ENCODE assay signal across 10 cellular contexts in genomic region chr4:154417358-154417673, GRCh38.
DNase-seq lines count a peak whose midpoint lies in the region; ATAC-seq, FAIRE-seq and TF ChIP-seq lines count a peak whose summit lies in the region.
"Had no signal": no experiment of that assay in that cellular context is flagged by ENCODE, and none has a peak within 500 bp of the region (broad histone marks: within the 10 kb centered on the region; RNA-seq: fewer than 3 reads in every experiment).

No MANE protein-coding gene starts in this region.

- no peaks in the 10 kb centered on the region for H3K9me3 ChIP-seq in HepG2 (ENCODE audit: low read length)
- H3K9me3 ChIP-seq in right lobe of liver, result no peaks in the 10 kb centered on the region
- H3K9me3 ChIP-seq in muscle layer of colon (ENCODE audit: low read length), result no peaks in the 10 kb centered on the region
- no peaks in the 10 kb centered on the region for H3K9me3 ChIP-seq in uterus

- no peak for FAIRE-seq in HepG2 (lab: Jason Lieb, UNC)

- no peaks in the 10 kb centered on the region for H3K9me3 Mint-ChIP-seq in MCF 10A (ENCODE audit: unreplicated experiment)

- ATAC-seq in HepG2 (no peak), right lobe of liver (no peak), GM19395 (IDR thresholded peaks at IDR 0.05; ENCODE audit: unreplicated experiment) (no peak)

- BruUV-seq in HepG2 (replicated peaks; lab: Mats Ljungman, UMichigan), result no TSS peak
- BruUV-seq in MCF 10A (replicated peaks; lab: Mats Ljungman, UMichigan), result no TSS peak

- H3K79me2 ChIP-seq in HepG2 (ENCODE audit: insufficient read depth, low read length), result no peaks in the 10 kb centered on the region

- DNase-seq in HepG2 (ENCODE audit: low spot score) (no peak), right lobe of liver (no peak), MCF 10A (ENCODE audit: unreplicated experiment) (no peak), uterus (no peak), RKO (ENCODE audit: low spot score) (no peak)
- DNase-seq in activated CD8-positive, alpha-beta memory T cell treated with anti-CD3 and anti-CD28 coated beads, Interleukin-2, amount 50 U/mL, for 48 hours, result no peak
- DNase-seq: AML-193, NCI-H187 treated with DMSO at 0.1 percent for 48 hours had no signal

- TF ChIP-seq POLR2A in HepG2 (IDR thresholded peaks at IDR 0.05; ENCODE audit: insufficient read depth in 1 of 2, low read depth in 2 of 2, low read length in 2 of 2), result no peak
- TF ChIP-seq POLR2A in right lobe of liver (IDR thresholded peaks at IDR 0.05), result no peak
- no peak for TF ChIP-seq POLR2A in uterus (IDR thresholded peaks at IDR 0.05)

- TF ChIP-seq EP300 in HepG2 (IDR thresholded peaks at IDR 0.05; ENCODE audit: low read depth in 2 of 2, low read length in 2 of 2) (no peak), HepG2 (CRISPR knock-in tag; IDR thresholded peaks at IDR 0.05; ENCODE audit: borderline replicate concordance) (no peak)

- peak overlapping the region; percentile 79 for H3K4me3 Mint-ChIP-seq in MCF 10A (ENCODE audit: unreplicated experiment)

- peaks cover 13% of the 10 kb centered on the region for H3K4me1 Mint-ChIP-seq in MCF 10A (ENCODE audit: insufficient read depth, unreplicated experiment)

- peaks cover 12% of the 10 kb centered on the region for H3K4me1 ChIP-seq in HepG2 (ENCODE audit: insufficient read depth, low read length)
- H3K4me1 ChIP-seq in right lobe of liver, result peaks cover 0 to 7% (median 3%) of the 10 kb centered on the region in 4 donors
- H3K4me1 ChIP-seq in muscle layer of colon (ENCODE audit: insufficient read depth, low read length), result peaks cover 27% of the 10 kb centered on the region
- peaks cover 0 to 4% of the 10 kb centered on the region in 2 donors for H3K4me1 ChIP-seq in uterus

- H2AFZ ChIP-seq in HepG2 (ENCODE audit: low read length), result no peak overlapping the region

- WGBS in HepG2 (ENCODE audit: low lambda C conversion rate), result 0% methylated on average over 2 of the region's 2 CpGs
- 30% methylated on average over 2 of the region's 2 CpGs for WGBS in right lobe of liver (ENCODE audit: insufficient coverage, low coverage, low lambda C conversion rate, missing lambda C conversion rate)

- H3K27ac Mint-ChIP-seq in MCF 10A (ENCODE audit: low read depth, unreplicated experiment), result peak overlapping the region; percentile 33

- H3K36me3 ChIP-seq in HepG2 (replicated peaks in 1 of 2; ENCODE audit: control insufficient read depth in 1 of 2, insufficient read depth in 2 of 2, low read length in 2 of 2) (no peaks in the 10 kb centered on the region), right lobe of liver (no peaks in the 10 kb centered on the region), muscle layer of colon (ENCODE audit: insufficient read depth, low read length) (no peaks in the 10 kb centered on the region), uterus (no peaks in the 10 kb centered on the region)

- POLR2A ChIA-PET in HepG2 (lab: Yijun Ruan, JAX), result no interaction called here
- POLR2A ChIA-PET in MCF 10A (lab: Yijun Ruan, JAX), result interaction anchor here (0.6 to 1.1 kb wide), 4 partner anchors 10 to 104 kb away, joined by 3 to 4 read pairs (median 4); no protein-coding TSS in a partner anchor

- no peaks in the 10 kb centered on the region for H4K20me1 ChIP-seq in HepG2 (ENCODE audit: insufficient read depth, low read length)

- no peak for TF ChIP-seq RAD21 in HepG2 (CRISPR knock-in tag; IDR thresholded peaks at IDR 0.05)

- CTCF ChIA-PET in HepG2 (lab: Yijun Ruan, JAX; ENCODE audit: low intra/inter-chr PET ratio, low total read pairs) (no interaction called here), MCF 10A (lab: Yijun Ruan, JAX) (interaction anchor here (0.8 to 1.6 kb wide), 3 partner anchors 15 to 113 kb away, joined by 3 to 6 read pairs (median 3); no protein-coding TSS in a partner anchor)

- no peak for TF ChIP-seq CTCF in HepG2 (CRISPR knock-in tag; IDR thresholded peaks at IDR 0.05)
- no peak for TF ChIP-seq CTCF in right lobe of liver (IDR thresholded peaks at IDR 0.05)
- TF ChIP-seq CTCF in MCF 10A (IDR thresholded peaks at IDR 0.05; ENCODE audit: unreplicated experiment), result no peak
- no peak for TF ChIP-seq CTCF in uterus (IDR thresholded peaks at IDR 0.05)

- in situ Hi-C loops in HepG2 (cut with HindIII; ENCODE audit: extremely low pct_ligation_motif_present, low pct_unique_long_range_greater_than_20kb), result no loop called here

- H3K27ac ChIP-seq in HepG2 (ENCODE audit: extremely low read length, insufficient read depth, low read length) (no peak overlapping the region), right lobe of liver (no peak overlapping the region), muscle layer of colon (ENCODE audit: low read depth, low read length) (peak overlapping the region; percentile 35), uterus (peak overlapping the region; percentile 87 to 91)

- intact Hi-C loops in HepG2 (cut with micrococcal nuclease; ENCODE audit: unreplicated experiment), result loop anchor here (5.0 kb wide), 1 partner anchor 85 kb away; no protein-coding TSS in a partner anchor
- intact Hi-C loops in right lobe of liver (cut with DNase I), result no loop called here
- intact Hi-C loops in MCF 10A (cut with micrococcal nuclease), result loop anchor here (5.0 kb wide), 2 partner anchors 50 to 90 kb away; no protein-coding TSS in a partner anchor
- intact Hi-C loops in uterus (cut with DNase I; ENCODE audit: low total_unique reads), result no loop called here

- peak overlapping the region in 1 of 3 experiments; percentile 67; a peak in 2 of 6 replicates for H3K4me3 ChIP-seq in HepG2 (replicated peaks in 1 of 3; ENCODE audit: insufficient read depth in 1 of 3, low read depth in 2 of 3, low read length in 3 of 3)
- peak overlapping the region in 1 of 3 donors; percentile 45 for H3K4me3 ChIP-seq in right lobe of liver
- peak overlapping the region in 1 of 2 donors; percentile 71 for H3K4me3 ChIP-seq in muscle layer of colon (ENCODE audit: low read depth in 1 of 2, low read length in 2 of 2)
- peak overlapping the region; percentile 42 to 45 for H3K4me3 ChIP-seq in uterus

- H3K4me2 ChIP-seq in HepG2 (ENCODE audit: low read depth, low read length), result peak overlapping the region; percentile 91

- H3K27me3 Mint-ChIP-seq in MCF 10A (ENCODE audit: insufficient read depth, unreplicated experiment), result no peaks in the 10 kb centered on the region

- H3K9ac ChIP-seq in HepG2 (ENCODE audit: insufficient read depth, low read depth, low read length), result no peak overlapping the region
- H3K9ac ChIP-seq in muscle layer of colon (ENCODE audit: low read length), result peak overlapping the region; percentile 53

- peaks cover 0 to 21% of the 10 kb centered on the region in 2 experiments; a peak in 3 of 5 replicates for H3K27me3 ChIP-seq in HepG2 (ENCODE audit: control insufficient read depth in 1 of 2, insufficient read depth in 2 of 2, low read length in 2 of 2)
- H3K27me3 ChIP-seq in right lobe of liver, result no peaks in the 10 kb centered on the region
- no peaks in the 10 kb centered on the region for H3K27me3 ChIP-seq in muscle layer of colon (ENCODE audit: control insufficient read depth in 1 of 2, insufficient read depth in 2 of 2, low read length in 2 of 2)
- no peaks in the 10 kb centered on the region for H3K27me3 ChIP-seq in uterus

- H3K36me3 Mint-ChIP-seq in MCF 10A (ENCODE audit: insufficient read depth, unreplicated experiment), result peaks cover 4% of the 10 kb centered on the region

TF ChIP-seq in HepG2, 621 proteins besides CTCF, POLR2A, EP300 and RAD21 (continues in another document):
- TF ChIP-seq ZMYM3 (CRISPR knock-in tag; IDR thresholded peaks at IDR 0.05) (no peak), ZNF563 (CRISPR knock-in tag; IDR thresholded peaks at IDR 0.05) (no peak), ZNF687 (CRISPR knock-in tag; IDR thresholded peaks at IDR 0.05) (no peak), ELF4 (CRISPR knock-in tag; IDR thresholded peaks at IDR 0.05; ENCODE audit: borderline replicate concordance) (no peak), ZSCAN5A (CRISPR knock-in tag; IDR thresholded peaks at IDR 0.05; ENCODE audit: borderline replicate concordance) (no peak)

Comparison
In these comparisons a context has a peak if more than half of its experiments do, and no peak if none do; other contexts are left out.
1. intact Hi-C loops: an anchor here in HepG2 (5.0 kb wide) and MCF 10A (5.0 kb wide); none called in right lobe of liver and uterus.
2. H3K27ac ChIP-seq: peak in muscle layer of colon (single experiment) and uterus (2 of 2); none in HepG2 (single experiment) and right lobe of liver (0 of 3).